ENCODE assay signal across 1 cellular context in genomic region chrX:144730486-144730885, GRCh38.
TF ChIP-seq lines count a peak whose summit lies in the region.

No MANE protein-coding gene starts in this region.

TF ChIP-seq in GM23338, 12 proteins besides CTCF, POLR2A, EP300 and RAD21 (continued from another document):
- TF ChIP-seq ETS1 (IDR thresholded peaks at IDR 0.05), result no peak
- TF ChIP-seq NANOG (IDR thresholded peaks at IDR 0.05; ENCODE audit: borderline replicate concordance), result no peak
- TF ChIP-seq STAT1 (IDR thresholded peaks at IDR 0.05; ENCODE audit: unreplicated experiment), result no peak
- TF ChIP-seq REST (IDR thresholded peaks at IDR 0.05; ENCODE audit: unreplicated experiment), result no peak
- no peak for TF ChIP-seq ZNF331 (CRISPR knock-in tag; IDR thresholded peaks at IDR 0.05; ENCODE audit: low read depth)
